Comparison of ENCODE assay signal across 15 cellular contexts in the genomic region with DNA sequence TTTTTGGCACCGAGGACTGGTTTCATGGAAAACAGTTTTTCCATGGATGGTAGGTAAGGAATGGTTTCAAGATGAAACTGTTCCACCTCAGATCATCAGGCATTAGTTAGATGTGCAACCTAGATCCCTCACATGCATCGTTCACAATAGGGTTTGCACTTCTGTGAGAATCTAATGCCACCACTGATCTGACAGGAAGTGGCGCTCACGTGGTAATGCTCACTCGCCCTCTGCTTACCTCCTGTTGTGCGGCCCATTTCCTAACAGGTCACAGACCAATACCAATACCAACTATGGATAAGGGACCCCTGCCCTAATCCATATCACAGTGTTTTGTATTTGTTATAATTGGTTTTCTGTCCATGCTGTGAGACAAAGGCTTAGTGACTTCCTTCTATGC. TPM values are rescaled to one million over a fixed set of nuclear protein-coding genes. Genes with fewer than 3 reads are reported as not detected.
A peak's percentile ranks its signal among the peaks of the same experiment; 100 is the strongest.
DNase-seq lines count a peak whose midpoint lies in the region; ATAC-seq and TF ChIP-seq lines count a peak whose summit lies in the region.
"Had no signal": no experiment of that assay in that cellular context is flagged by ENCODE, and none has a peak within 500 bp of the region (broad histone marks: within the 10 kb centered on the region; RNA-seq: fewer than 3 reads in every experiment).

No MANE protein-coding gene starts in this region.

- DNase-seq in T-helper 1 cell = peak in 4 of 5 donors; percentile 13 to 49 (median 19)
- DNase-seq in activated naive CD4-positive, alpha-beta T cell treated with Interleukin-2 at 50 U/mL for 16 hours = peak; percentile 19
- peak; percentile 22 for DNase-seq in stimulated activated CD4-positive, alpha-beta T cell treated with anti-CD3 and anti-CD28 coated beads, Interleukin-2, amount 100 ng/mL, for 4 hours (ENCODE audit: low read depth)
- DNase-seq in GM20000 (ENCODE audit: low spot score) = no peak
- DNase-seq in H7 = no peak
- DNase-seq in osteoblast (ENCODE audit: insufficient read length, low spot score, missing footprints) = no peak
- DNase-seq in NCI-H2171 treated with DMSO at 0.1 percent for 48 hours (lab: John Stamatoyannopoulos, UW) = no peak
- DNase-seq: GOT3, NCI-H1417 treated with DMSO at 0.1 percent for 48 hours, NCI-H774, sigmoid colon had no signal

- no peak overlapping the region for H3K27ac ChIP-seq in osteoblast (ENCODE audit: low read depth, low read length)
- H3K27ac ChIP-seq: cardiac muscle cell, esophagus muscularis mucosa, sigmoid colon, SK-N-MC had no signal

- no peak overlapping the region for H3K4me2 ChIP-seq in osteoblast (ENCODE audit: insufficient read depth, low read length)

- H3K4me3 ChIP-seq in H7 (ENCODE audit: insufficient read depth, low read depth, low read length) (no peak overlapping the region), osteoblast (ENCODE audit: insufficient read depth, low read length) (no peak overlapping the region)
- H3K4me3 ChIP-seq: cardiac muscle cell, esophagus muscularis mucosa, sigmoid colon, SK-N-MC had no signal

- H2AFZ ChIP-seq in osteoblast (ENCODE audit: low read length) = no peak overlapping the region

- TF ChIP-seq CTCF in GM20000 (IDR thresholded peaks at IDR 0.05; ENCODE audit: extremely low read depth, missing control alignments) = no peak
- no peak for TF ChIP-seq CTCF in osteoblast (IDR thresholded peaks at IDR 0.05; ENCODE audit: extremely low read depth, low read depth, low read length)

- peaks cover 58% of the 10 kb centered on the region for H4K20me1 ChIP-seq in osteoblast (ENCODE audit: insufficient read depth, low read length)

- no peaks in the 10 kb centered on the region for H3K27me3 ChIP-seq in H7 (ENCODE audit: control insufficient read depth, insufficient read depth, low read length)
- H3K27me3 ChIP-seq in osteoblast (ENCODE audit: insufficient read depth, low read length) = no peaks in the 10 kb centered on the region
- H3K27me3 ChIP-seq: cardiac muscle cell, esophagus muscularis mucosa, sigmoid colon had no signal

- peaks cover 84% of the 10 kb centered on the region for H3K79me2 ChIP-seq in osteoblast (ENCODE audit: insufficient read depth, low read length)

- H3K9me3 ChIP-seq in osteoblast (ENCODE audit: low read depth, low read length) = no peaks in the 10 kb centered on the region
- H3K9me3 ChIP-seq: esophagus muscularis mucosa, sigmoid colon had no signal

- peaks cover 9% of the 10 kb centered on the region for H3K4me1 ChIP-seq in osteoblast (ENCODE audit: insufficient read depth, low read length)

- ATAC-seq in GM18511 (IDR thresholded peaks at IDR 0.05; ENCODE audit: unreplicated experiment) = peak; percentile 61

- H3K36me3 ChIP-seq in H7 (replicated peaks; ENCODE audit: control insufficient read depth, insufficient read depth, low read length) (no peaks in the 10 kb centered on the region), osteoblast (ENCODE audit: insufficient read depth, low read length) (no peaks in the 10 kb centered on the region)
- H3K36me3 ChIP-seq: cardiac muscle cell, esophagus muscularis mucosa, sigmoid colon had no signal

RNA-seq across cellular contexts. Expression of gene SLMAP, which starts 58.9 kb away (rescaled TPM):
- total RNA-seq in H7 (2014; rRNA removed; shearing (Covaris generic)) = 33.5 and 40.7 TPM in 2 replicates
- total RNA-seq in osteoblast = 43.9 and 50.7 TPM in 2 replicates

Comparison
In these comparisons a context has a peak if more than half of its experiments do, and no peak if none do; other contexts are left out.
1. DNase-seq: peak in T-helper 1 cell (4 of 5), activated naive CD4-positive, alpha-beta T cell treated with Interleukin-2 at 50 U/mL for 16 hours (single experiment) and stimulated activated CD4-positive, alpha-beta T cell treated with anti-CD3 and anti-CD28 coated beads, Interleukin-2, amount 100 ng/mL, for 4 hours (single experiment); none in GM20000 (single experiment), H7 (single experiment), osteoblast (single experiment) and NCI-H2171 treated with DMSO at 0.1 percent for 48 hours (single experiment).